In genomic region chr13:109157275-109157674, GRCh38 we compare ENCODE assay signal across 19 cellular contexts.
DNase-seq lines count a peak whose midpoint lies in the region; TF ChIP-seq lines count a peak whose summit lies in the region.
"Had no signal": no experiment of that assay in that cellular context is flagged by ENCODE, and none has a peak within 500 bp of the region (broad histone marks: within the 10 kb centered on the region; RNA-seq: fewer than 3 reads in every experiment).

No MANE protein-coding gene starts in this region.

- no peak for TF ChIP-seq POLR2A in esophagus squamous epithelium (IDR thresholded peaks at IDR 0.05)

- H3K4me3 ChIP-seq in esophagus squamous epithelium (no peak overlapping the region), mesendoderm (ENCODE audit: low read length) (no peak overlapping the region)
- H3K4me3 ChIP-seq: BLaER1 treated with 17β-estradiol and CSF1 and Interleukin-3, amounts not matched to agents 10 nM and 100 nM; ovary had no signal

- peak overlapping the region; percentile 8 to 81 (median 74) for H3K27ac ChIP-seq in esophagus squamous epithelium
- peak overlapping the region; percentile 9 for H3K27ac ChIP-seq in mesendoderm (ENCODE audit: low read depth, low read length)
- H3K27ac ChIP-seq: 22Rv1; BLaER1 treated with 17β-estradiol and CSF1 and Interleukin-3, amounts not matched to agents 10 nM and 100 nM; ovary had no signal

- CTCF ChIA-PET in activated naive CD4-positive, alpha-beta T cell treated with anti-CD3 and anti-CD28 coated beads, Interleukin-2, amount 10 ng/mL, durations not matched to agents 7 days and 5 days (lab: Charles Lee) = no interaction called here

- no peak overlapping the region for H2BK120ac ChIP-seq in mesendoderm (ENCODE audit: low read depth, low read length)

- H3K27me3 ChIP-seq in esophagus squamous epithelium (no peaks in the 10 kb centered on the region), mesendoderm (ENCODE audit: insufficient read depth, low read length, poor library complexity) (no peaks in the 10 kb centered on the region)
- H3K27me3 ChIP-seq: BLaER1 treated with 17β-estradiol and CSF1 and Interleukin-3, amounts not matched to agents 10 nM and 100 nM; ovary; sigmoid colon had no signal

- H4K8ac ChIP-seq in mesendoderm (ENCODE audit: low read depth, low read length) = no peak overlapping the region

- H3K4me2 ChIP-seq in mesendoderm (ENCODE audit: low read length) = no peak overlapping the region

- no peak overlapping the region for H3K4me3 Mint-ChIP-seq in activated naive CD4-positive, alpha-beta T cell treated with anti-CD3 and anti-CD28 coated beads, Interleukin-2, amount 10 ng/mL, durations not matched to agents 7 days and 5 days
- H3K4me3 Mint-ChIP-seq: activated CD4-positive, alpha-beta T cell treated with anti-CD3 and anti-CD28 coated beads, Interleukin-2, amount 10 ng/mL, durations not matched to agents 7 days and 5 days; activated naive CD4-positive, alpha-beta T cell treated with anti-CD3 and anti-CD28 coated beads for 36 hours had no signal

- no peaks in the 10 kb centered on the region for H3K79me1 ChIP-seq in mesendoderm (ENCODE audit: low read length)

- no peaks in the 10 kb centered on the region for H3K9me3 ChIP-seq in esophagus squamous epithelium
- H3K9me3 ChIP-seq: ovary, sigmoid colon had no signal

- no peak overlapping the region for H3K4ac ChIP-seq in mesendoderm (ENCODE audit: low read depth, low read length)

- DNase-seq in activated naive CD4-positive, alpha-beta T cell treated with anti-CD3 and anti-CD28 coated beads, Interleukin-2, amount 10 ng/mL, durations not matched to agents 7 days and 5 days = no peak
- no peak for DNase-seq in activated naive CD4-positive, alpha-beta T cell treated with Interleukin-2 at 50 U/mL for 16 hours
- no peak for DNase-seq in esophagus squamous epithelium (lab: John Stamatoyannopoulos, UW)
- DNase-seq in mesendoderm = peak; percentile 82
- no peak for DNase-seq in NCI-H2227 (lab: John Stamatoyannopoulos, UW; ENCODE audit: unreplicated experiment)
- no peak for DNase-seq in cardiac septum (ENCODE audit: low spot score)
- no peak for DNase-seq in stimulated activated CD4-positive, alpha-beta T cell treated with anti-CD3 and anti-CD28 coated beads, Interleukin-4, amount 100 ng/mL, for 24 hours
- no peak for DNase-seq in activated effector memory CD4-positive, alpha-beta T cell treated with anti-CD3 and anti-CD28 coated beads, Interleukin-2, amount 50 U/mL, for 16 hours
- DNase-seq: activated CD4-positive, alpha-beta T cell treated with anti-CD3 and anti-CD28 coated beads, Interleukin-2, amount 10 ng/mL, durations not matched to agents 7 days and 5 days; activated naive CD4-positive, alpha-beta T cell treated with anti-CD3 and anti-CD28 coated beads for 36 hours; activated T-cell treated with anti-CD3 and anti-CD28 coated beads for 4 hours; NCI-H1105 treated with DMSO at 0.1 percent for 48 hours; NCI-H2107; NCI-H526; OCI-M1; ovary; sigmoid colon had no signal

- no peak overlapping the region for H3K18ac ChIP-seq in mesendoderm (ENCODE audit: low read length)

- intact Hi-C loops in esophagus squamous epithelium (cut with DNase I) (no loop called here), cardiac septum (cut with DNase I) (no loop called here)

- peak overlapping the region; percentile 42 for H3K27ac Mint-ChIP-seq in activated naive CD4-positive, alpha-beta T cell treated with anti-CD3 and anti-CD28 coated beads, Interleukin-2, amount 10 ng/mL, durations not matched to agents 7 days and 5 days
- H3K27ac Mint-ChIP-seq: activated CD4-positive, alpha-beta T cell treated with anti-CD3 and anti-CD28 coated beads, Interleukin-2, amount 10 ng/mL, durations not matched to agents 7 days and 5 days; activated naive CD4-positive, alpha-beta T cell treated with anti-CD3 and anti-CD28 coated beads for 36 hours had no signal

- H2AK5ac ChIP-seq in mesendoderm (ENCODE audit: low read length) = no peak overlapping the region

- no peaks in the 10 kb centered on the region for H3K9me3 Mint-ChIP-seq in activated naive CD4-positive, alpha-beta T cell treated with anti-CD3 and anti-CD28 coated beads, Interleukin-2, amount 10 ng/mL, durations not matched to agents 7 days and 5 days
- H3K9me3 Mint-ChIP-seq: activated CD4-positive, alpha-beta T cell treated with anti-CD3 and anti-CD28 coated beads, Interleukin-2, amount 10 ng/mL, durations not matched to agents 7 days and 5 days; activated naive CD4-positive, alpha-beta T cell treated with anti-CD3 and anti-CD28 coated beads for 36 hours had no signal

- H3K36me3 ChIP-seq in esophagus squamous epithelium (no peaks in the 10 kb centered on the region), mesendoderm (ENCODE audit: control insufficient read depth, insufficient read depth, low read length) (no peaks in the 10 kb centered on the region)
- H3K36me3 ChIP-seq: BLaER1 treated with 17β-estradiol and CSF1 and Interleukin-3, amounts not matched to agents 10 nM and 100 nM; ovary; sigmoid colon had no signal

- H3K79me2 ChIP-seq in mesendoderm (ENCODE audit: control insufficient read depth, insufficient read depth, low read length) = no peaks in the 10 kb centered on the region

- H4K5ac ChIP-seq in mesendoderm (ENCODE audit: low read length) = no peak overlapping the region

- no peak overlapping the region for H3K56ac ChIP-seq in mesendoderm (ENCODE audit: low read length)

- H2BK15ac ChIP-seq in mesendoderm (replicated peaks; ENCODE audit: low read depth) = no peak overlapping the region

- H3K27me3 Mint-ChIP-seq in activated naive CD4-positive, alpha-beta T cell treated with anti-CD3 and anti-CD28 coated beads, Interleukin-2, amount 10 ng/mL, durations not matched to agents 7 days and 5 days = peaks cover 13% of the 10 kb centered on the region

- H3K36me3 Mint-ChIP-seq in activated naive CD4-positive, alpha-beta T cell treated with anti-CD3 and anti-CD28 coated beads, Interleukin-2, amount 10 ng/mL, durations not matched to agents 7 days and 5 days = no peaks in the 10 kb centered on the region

- 41 to 42% methylated on average over 5 of the region's 5 CpGs for WGBS in esophagus squamous epithelium, 2 donors
- WGBS in mesendoderm (ENCODE audit: extremely low coverage, insufficient coverage, low lambda C conversion rate) = no CpG with 5 or more reads among the region's 5 CpGs

- H3K23ac ChIP-seq in mesendoderm (ENCODE audit: low read length) = no peak overlapping the region

- no peak overlapping the region for H2BK5ac ChIP-seq in mesendoderm (ENCODE audit: low read length)

- TF ChIP-seq CTCF in esophagus squamous epithelium (IDR thresholded peaks at IDR 0.05) = no peak

- H3K4me1 ChIP-seq in esophagus squamous epithelium (peaks cover 4 to 57% (median 35%) of the 10 kb centered on the region in 3 donors), mesendoderm (ENCODE audit: control insufficient read depth, low read depth, low read length) (no peaks in the 10 kb centered on the region)

- H3K4me1 Mint-ChIP-seq in activated naive CD4-positive, alpha-beta T cell treated with anti-CD3 and anti-CD28 coated beads, Interleukin-2, amount 10 ng/mL, durations not matched to agents 7 days and 5 days = peaks cover under 1% of the 10 kb centered on the region

- no peak overlapping the region for H3K9ac ChIP-seq in mesendoderm (ENCODE audit: low read length)
- H3K9ac ChIP-seq: BLaER1 treated with 17β-estradiol and CSF1 and Interleukin-3, amounts not matched to agents 10 nM and 100 nM had no signal
